9 cellular contexts compared by ENCODE assay signal in the genomic region with DNA sequence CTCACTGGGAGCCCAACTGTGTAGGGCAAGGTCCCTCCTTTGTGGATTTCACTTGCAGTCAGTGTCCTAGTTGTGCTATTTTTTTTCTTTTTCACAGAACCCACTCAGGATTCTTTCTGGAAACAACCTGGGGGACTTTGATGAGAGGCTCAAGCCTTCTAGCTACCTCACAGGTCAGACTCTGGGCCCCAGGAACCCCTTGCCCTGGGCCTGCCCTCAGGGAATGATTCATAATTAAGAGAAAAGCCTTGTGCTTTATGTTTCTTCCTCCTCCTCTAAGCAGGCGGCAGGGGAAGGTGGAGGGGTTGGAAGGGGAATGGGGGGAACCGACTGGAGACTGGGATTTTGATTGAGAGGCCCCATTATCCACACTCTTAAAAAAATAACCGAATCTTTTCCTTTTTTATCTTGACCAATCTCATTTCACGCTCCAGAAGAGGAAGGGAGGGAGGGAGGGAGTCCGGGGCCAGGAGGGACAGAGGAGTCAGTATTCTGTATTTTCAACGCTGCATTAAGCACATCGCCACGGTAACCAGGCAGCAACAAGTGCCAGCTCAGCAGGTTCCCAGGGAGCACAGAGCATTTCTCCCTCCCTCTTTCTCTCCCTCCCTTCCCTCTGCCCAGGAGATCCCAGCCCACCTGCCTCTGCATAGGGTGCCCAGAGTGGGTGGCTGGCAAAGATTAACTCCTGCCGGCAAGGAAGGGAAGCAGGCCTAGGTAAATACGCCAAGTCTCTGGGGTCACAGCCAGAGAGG. TPM values are rescaled to one million over a fixed set of nuclear protein-coding genes. Genes with fewer than 3 reads are reported as not detected.
DNase-seq lines count a peak whose midpoint lies in the region; ATAC-seq and TF ChIP-seq lines count a peak whose summit lies in the region.
"Had no signal": no experiment of that assay in that cellular context is flagged by ENCODE, and none has a peak within 500 bp of the region (broad histone marks: within the 10 kb centered on the region; RNA-seq: fewer than 3 reads in every experiment).

No MANE protein-coding gene starts in this region.

- no peak overlapping the region for H3K4me3 ChIP-seq in fibroblast of villous mesenchyme (ENCODE audit: low read depth, low read length)

- H3K36me3 Mint-ChIP-seq in activated T-cell treated with anti-CD3 and anti-CD28 coated beads, Interleukin-2, amount 50 U/mL, for 24 hours (ENCODE audit: low read depth) = no peaks in the 10 kb centered on the region

- TF ChIP-seq CTCF in fibroblast of villous mesenchyme (IDR thresholded peaks at IDR 0.05; ENCODE audit: insufficient read depth, low read depth, low read length) = no peak

- no peak for ATAC-seq in GM18511 (IDR thresholded peaks at IDR 0.05; ENCODE audit: unreplicated experiment)
- ATAC-seq in HG03135 (IDR thresholded peaks at IDR 0.05; ENCODE audit: unreplicated experiment) = no peak

- no peaks in the 10 kb centered on the region for H3K27me3 Mint-ChIP-seq in activated T-cell treated with anti-CD3 and anti-CD28 coated beads, Interleukin-2, amount 50 U/mL, for 24 hours

- DNase-seq in NCI-H774 (lab: John Stamatoyannopoulos, UW) (peak; percentile 62), fibroblast of villous mesenchyme (ENCODE audit: low read depth) (peak; percentile 39), renal cortical epithelial cell (ENCODE audit: low read depth) (peak; percentile 98), dermis blood vessel endothelial cell (no peak)
- no peak for DNase-seq in activated T-cell treated with anti-CD3 and anti-CD28 coated beads, Interleukin-2, amount 50 U/mL, for 24 hours

- H3K9me3 Mint-ChIP-seq in activated T-cell treated with anti-CD3 and anti-CD28 coated beads, Interleukin-2, amount 50 U/mL, for 24 hours = no peaks in the 10 kb centered on the region
- H3K9me3 Mint-ChIP-seq: T-helper 1 cell treated with Interleukin-12 subunit alpha and Interleukin-12 subunit beta and Interleukin-4 antibody, amounts not matched to agents 30 μg/mL and 1 μg/mL, for 36 hours had no signal

- H3K4me3 Mint-ChIP-seq in activated T-cell treated with anti-CD3 and anti-CD28 coated beads, Interleukin-2, amount 50 U/mL, for 24 hours = no peak overlapping the region
- H3K4me3 Mint-ChIP-seq: T-helper 1 cell treated with Interleukin-12 subunit alpha and Interleukin-12 subunit beta and Interleukin-4 antibody, amounts not matched to agents 30 μg/mL and 1 μg/mL, for 36 hours had no signal

- TF ChIP-seq EP300 in Ishikawa (IDR thresholded peaks at IDR 0.05; ENCODE audit: borderline replicate concordance) = peak; percentile 84

- no peak; the same call in 1 of the 2 replicates for TF ChIP-seq RAD21 in Ishikawa (IDR thresholded peaks at IDR 0.05; ENCODE audit: low read depth)

- peaks cover 6% of the 10 kb centered on the region for H3K4me1 Mint-ChIP-seq in activated T-cell treated with anti-CD3 and anti-CD28 coated beads, Interleukin-2, amount 50 U/mL, for 24 hours (ENCODE audit: low read depth)

- H3K27ac Mint-ChIP-seq in activated T-cell treated with anti-CD3 and anti-CD28 coated beads, Interleukin-2, amount 50 U/mL, for 24 hours = no peak overlapping the region
- H3K27ac Mint-ChIP-seq: T-helper 1 cell treated with Interleukin-12 subunit alpha and Interleukin-12 subunit beta and Interleukin-4 antibody, amounts not matched to agents 30 μg/mL and 1 μg/mL, for 36 hours had no signal

TF ChIP-seq in Ishikawa, 13 proteins besides CTCF, POLR2A, EP300 and RAD21:
- no peak for TF ChIP-seq TAF1 (IDR thresholded peaks at IDR 0.05; ENCODE audit: low read depth)
- no peak for TF ChIP-seq CEBPB (IDR thresholded peaks at IDR 0.05)
- TF ChIP-seq YY1 (IDR thresholded peaks at IDR 0.05; ENCODE audit: low read depth) = no peak
- TF ChIP-seq, protein P1, sequence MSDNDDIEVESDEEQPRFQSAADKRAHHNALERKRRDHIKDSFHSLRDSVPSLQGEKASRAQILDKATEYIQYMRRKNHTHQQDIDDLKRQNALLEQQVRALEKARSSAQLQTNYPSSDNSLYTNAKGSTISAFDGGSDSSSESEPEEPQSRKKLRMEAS (IDR thresholded peaks at IDR 0.05) = peak; percentile 50; the same call in 1 of the 2 replicates
- TF ChIP-seq TCF12 (IDR thresholded peaks at IDR 0.05; ENCODE audit: low read depth) = peak; percentile 86
- TF ChIP-seq CREB1 (IDR thresholded peaks at IDR 0.05; ENCODE audit: low read depth) = no peak
- TF ChIP-seq EGR1 (IDR thresholded peaks at IDR 0.05) = peak; percentile 82
- TF ChIP-seq FOXM1 (IDR thresholded peaks at IDR 0.05; ENCODE audit: borderline replicate concordance, low read depth) = peak; percentile 24; the same call in 1 of the 2 replicates
- peak; percentile 68 for TF ChIP-seq NFIC (IDR thresholded peaks at IDR 0.05)
- TF ChIP-seq, protein P2, sequence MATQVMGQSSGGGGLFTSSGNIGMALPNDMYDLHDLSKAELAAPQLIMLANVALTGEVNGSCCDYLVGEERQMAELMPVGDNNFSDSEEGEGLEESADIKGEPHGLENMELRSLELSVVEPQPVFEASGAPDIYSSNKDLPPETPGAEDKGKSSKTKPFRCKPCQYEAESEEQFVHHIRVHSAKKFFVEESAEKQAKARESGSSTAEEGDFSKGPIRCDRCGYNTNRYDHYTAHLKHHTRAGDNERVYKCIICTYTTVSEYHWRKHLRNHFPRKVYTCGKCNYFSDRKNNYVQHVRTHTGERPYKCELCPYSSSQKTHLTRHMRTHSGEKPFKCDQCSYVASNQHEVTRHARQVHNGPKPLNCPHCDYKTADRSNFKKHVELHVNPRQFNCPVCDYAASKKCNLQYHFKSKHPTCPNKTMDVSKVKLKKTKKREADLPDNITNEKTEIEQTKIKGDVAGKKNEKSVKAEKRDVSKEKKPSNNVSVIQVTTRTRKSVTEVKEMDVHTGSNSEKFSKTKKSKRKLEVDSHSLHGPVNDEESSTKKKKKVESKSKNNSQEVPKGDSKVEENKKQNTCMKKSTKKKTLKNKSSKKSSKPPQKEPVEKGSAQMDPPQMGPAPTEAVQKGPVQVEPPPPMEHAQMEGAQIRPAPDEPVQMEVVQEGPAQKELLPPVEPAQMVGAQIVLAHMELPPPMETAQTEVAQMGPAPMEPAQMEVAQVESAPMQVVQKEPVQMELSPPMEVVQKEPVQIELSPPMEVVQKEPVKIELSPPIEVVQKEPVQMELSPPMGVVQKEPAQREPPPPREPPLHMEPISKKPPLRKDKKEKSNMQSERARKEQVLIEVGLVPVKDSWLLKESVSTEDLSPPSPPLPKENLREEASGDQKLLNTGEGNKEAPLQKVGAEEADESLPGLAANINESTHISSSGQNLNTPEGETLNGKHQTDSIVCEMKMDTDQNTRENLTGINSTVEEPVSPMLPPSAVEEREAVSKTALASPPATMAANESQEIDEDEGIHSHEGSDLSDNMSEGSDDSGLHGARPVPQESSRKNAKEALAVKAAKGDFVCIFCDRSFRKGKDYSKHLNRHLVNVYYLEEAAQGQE (IDR thresholded peaks at IDR 0.05; ENCODE audit: low read depth) = no peak
- peak; percentile 46 for TF ChIP-seq TEAD4 (IDR thresholded peaks at IDR 0.05)
- TF ChIP-seq ZBTB7A (IDR thresholded peaks at IDR 0.05; ENCODE audit: low read depth) = peak; percentile 43; the same call in 1 of the 2 replicates
- TF ChIP-seq, protein P3, sequence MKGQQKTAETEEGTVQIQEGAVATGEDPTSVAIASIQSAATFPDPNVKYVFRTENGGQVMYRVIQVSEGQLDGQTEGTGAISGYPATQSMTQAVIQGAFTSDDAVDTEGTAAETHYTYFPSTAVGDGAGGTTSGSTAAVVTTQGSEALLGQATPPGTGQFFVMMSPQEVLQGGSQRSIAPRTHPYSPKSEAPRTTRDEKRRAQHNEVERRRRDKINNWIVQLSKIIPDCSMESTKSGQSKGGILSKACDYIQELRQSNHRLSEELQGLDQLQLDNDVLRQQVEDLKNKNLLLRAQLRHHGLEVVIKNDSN (IDR thresholded peaks at IDR 0.05) = no peak

RNA-seq across cellular contexts. Expression of a gene that starts 51.9 kb away (rescaled TPM):
- total RNA-seq in fibroblast of villous mesenchyme (2.9 and 4.7 TPM in 2 replicates), renal cortical epithelial cell (13.5 and 28.7 TPM in 2 replicates), dermis blood vessel endothelial cell (0.34 and 0.79 TPM in 2 replicates)

RNA-seq across cellular contexts. Expression of a gene that starts 53.0 kb away (rescaled TPM):
- total RNA-seq in fibroblast of villous mesenchyme = 1.3 and 1.9 TPM in 2 replicates
- total RNA-seq in renal cortical epithelial cell = 86.5 and 273 TPM in 2 replicates
- 0.65 and 0.68 TPM in 2 replicates for total RNA-seq in dermis blood vessel endothelial cell

Comparison
In these comparisons a context has a peak if more than half of its experiments do, and no peak if none do; other contexts are left out.
1. DNase-seq: peak in NCI-H774 (single experiment), fibroblast of villous mesenchyme (single experiment) and renal cortical epithelial cell (single experiment); none in dermis blood vessel endothelial cell (single experiment) and activated T-cell treated with anti-CD3 and anti-CD28 coated beads, Interleukin-2, amount 50 U/mL, for 24 hours (single experiment).
2. RNA of a gene that starts 53.0 kb away (total RNA-seq): 86.5 to 273 TPM in renal cortical epithelial cell; 1.3 to 1.9 TPM in fibroblast of villous mesenchyme and 0.65 to 0.68 TPM in dermis blood vessel endothelial cell; every median in the first group is over 10 times any median in the second.